Comparison of ENCODE assay signal across 1 cellular context in genomic region chr9:37363124-37363523, GRCh38.
TF ChIP-seq lines count a peak whose summit lies in the region.

No MANE protein-coding gene starts in this region.

TF ChIP-seq in GM12878, 131 proteins besides CTCF, POLR2A, EP300 and RAD21 (continued from another document):
- TF ChIP-seq, protein P1, sequence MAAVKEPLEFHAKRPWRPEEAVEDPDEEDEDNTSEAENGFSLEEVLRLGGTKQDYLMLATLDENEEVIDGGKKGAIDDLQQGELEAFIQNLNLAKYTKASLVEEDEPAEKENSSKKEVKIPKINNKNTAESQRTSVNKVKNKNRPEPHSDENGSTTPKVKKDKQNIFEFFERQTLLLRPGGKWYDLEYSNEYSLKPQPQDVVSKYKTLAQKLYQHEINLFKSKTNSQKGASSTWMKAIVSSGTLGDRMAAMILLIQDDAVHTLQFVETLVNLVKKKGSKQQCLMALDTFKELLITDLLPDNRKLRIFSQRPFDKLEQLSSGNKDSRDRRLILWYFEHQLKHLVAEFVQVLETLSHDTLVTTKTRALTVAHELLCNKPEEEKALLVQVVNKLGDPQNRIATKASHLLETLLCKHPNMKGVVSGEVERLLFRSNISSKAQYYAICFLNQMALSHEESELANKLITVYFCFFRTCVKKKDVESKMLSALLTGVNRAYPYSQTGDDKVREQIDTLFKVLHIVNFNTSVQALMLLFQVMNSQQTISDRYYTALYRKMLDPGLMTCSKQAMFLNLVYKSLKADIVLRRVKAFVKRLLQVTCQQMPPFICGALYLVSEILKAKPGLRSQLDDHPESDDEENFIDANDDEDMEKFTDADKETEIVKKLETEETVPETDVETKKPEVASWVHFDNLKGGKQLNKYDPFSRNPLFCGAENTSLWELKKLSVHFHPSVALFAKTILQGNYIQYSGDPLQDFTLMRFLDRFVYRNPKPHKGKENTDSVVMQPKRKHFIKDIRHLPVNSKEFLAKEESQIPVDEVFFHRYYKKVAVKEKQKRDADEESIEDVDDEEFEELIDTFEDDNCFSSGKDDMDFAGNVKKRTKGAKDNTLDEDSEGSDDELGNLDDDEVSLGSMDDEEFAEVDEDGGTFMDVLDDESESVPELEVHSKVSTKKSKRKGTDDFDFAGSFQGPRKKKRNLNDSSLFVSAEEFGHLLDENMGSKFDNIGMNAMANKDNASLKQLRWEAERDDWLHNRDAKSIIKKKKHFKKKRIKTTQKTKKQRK (IDR thresholded peaks at IDR 0.05; ENCODE audit: low read depth, low read length): no peak
- TF ChIP-seq DPF2 (IDR thresholded peaks at IDR 0.05): no peak
